17 cellular contexts compared by ENCODE assay signal in the genomic region with DNA sequence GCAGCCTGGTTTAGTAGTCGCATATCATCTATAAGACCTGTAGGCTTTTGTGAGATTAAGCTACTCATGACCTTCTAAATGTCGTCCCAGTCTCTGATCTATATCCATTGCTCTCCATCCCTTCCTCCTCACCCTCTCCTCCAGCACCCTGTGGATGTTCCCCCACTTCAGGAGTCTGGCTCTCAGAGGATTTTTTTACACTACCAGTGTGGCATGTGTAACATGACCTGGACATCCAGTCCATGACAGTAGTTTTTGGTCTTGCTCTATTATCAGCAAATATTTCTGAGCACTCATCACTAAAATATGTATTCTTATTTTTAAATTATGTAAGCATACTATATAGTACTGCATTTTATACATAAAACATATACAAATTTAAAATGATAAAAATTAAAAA.
"Had no signal": no experiment of that assay in that cellular context is flagged by ENCODE, and none has a peak within 500 bp of the region (broad histone marks: within the 10 kb centered on the region; RNA-seq: fewer than 3 reads in every experiment).

No MANE protein-coding gene starts in this region.

- H3K27me3 ChIP-seq: breast epithelium, foreskin keratinocyte, right lobe of liver, spleen had no signal

- H3K27ac ChIP-seq: breast epithelium, foreskin keratinocyte, lower lobe of right lung, prostate gland, right lobe of liver, spleen, thoracic aorta had no signal

- ATAC-seq: foreskin keratinocyte, lower lobe of right lung, right lobe of liver had no signal

- H3K36me3 ChIP-seq: breast epithelium, lower lobe of right lung, prostate gland, right lobe of liver, spleen, thoracic aorta had no signal

- H3K4me1 Mint-ChIP-seq: immature natural killer cell had no signal

- H3K4me3 Mint-ChIP-seq: immature natural killer cell; nephron progenitor cell; T-helper 2 cell treated with Interferon-gamma antibody and Interleukin-4, amounts not matched to agents 5 μg/mL and 100 μg/mL, for 36 hours had no signal

- DNase-seq: activated CD4-positive, CD25-positive, alpha-beta regulatory T cell; activated naive CD4-positive, alpha-beta T cell; activated T-cell treated with anti-CD3 and anti-CD28 coated beads for 4 hours; anterior cingulate cortex; cerebellar nuclear complex; effector memory CD4-positive, alpha-beta T cell; foreskin keratinocyte; head of caudate nucleus; immature natural killer cell; lower lobe of right lung; nephron progenitor cell; right lobe of liver; spleen had no signal

- H3K4me1 ChIP-seq: breast epithelium, foreskin keratinocyte, lower lobe of right lung, prostate gland, right lobe of liver, spleen had no signal

- H3K4me3 ChIP-seq: breast epithelium, lower lobe of right lung, prostate gland, right lobe of liver, spleen, thoracic aorta had no signal

- H3K27ac Mint-ChIP-seq: immature natural killer cell; nephron progenitor cell; T-helper 2 cell treated with Interferon-gamma antibody and Interleukin-4, amounts not matched to agents 5 μg/mL and 100 μg/mL, for 36 hours had no signal

- H3K9me3 ChIP-seq: breast epithelium, lower lobe of right lung, prostate gland, right lobe of liver, thoracic aorta had no signal
